8 cellular contexts compared by ENCODE assay signal in the genomic region with DNA sequence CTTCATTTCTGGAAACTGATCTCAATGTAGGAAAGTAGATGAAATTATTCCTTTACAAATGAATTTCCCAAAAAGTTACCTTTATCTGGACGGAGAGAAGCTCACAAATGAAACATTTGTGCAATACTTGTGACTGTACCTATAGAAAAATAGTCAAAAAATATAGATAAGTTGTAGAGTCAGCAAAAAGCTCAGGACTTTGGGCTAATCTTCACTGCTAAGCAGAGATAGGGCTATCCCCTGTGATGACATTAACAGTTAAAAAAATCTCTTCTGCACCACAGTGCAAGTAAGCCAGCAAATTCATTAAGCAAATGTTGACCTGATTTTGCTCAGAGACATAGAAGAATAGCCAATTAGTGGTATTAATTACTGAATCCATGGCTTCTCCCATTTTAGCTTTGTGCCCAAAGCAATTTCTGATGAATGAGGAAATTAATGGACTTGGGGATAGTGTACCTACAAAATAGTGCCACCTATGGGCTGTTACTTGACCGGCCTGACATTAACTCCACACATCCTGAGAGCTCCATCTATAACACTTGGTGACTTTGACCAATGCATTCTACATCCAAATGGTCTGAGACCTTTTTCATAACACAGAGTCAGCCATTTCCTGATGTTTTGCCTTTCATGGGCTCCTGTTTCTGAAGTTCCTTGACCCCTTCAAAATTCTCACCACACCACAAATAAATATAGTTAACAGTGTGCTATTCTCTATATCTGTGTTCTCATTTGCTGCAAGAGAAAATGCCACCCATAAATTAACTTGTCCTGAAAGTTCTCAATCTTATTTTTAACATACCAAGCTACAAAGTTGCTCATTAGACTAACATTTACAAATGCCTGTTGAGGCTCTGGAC.
DNase-seq lines count a peak whose midpoint lies in the region; TF ChIP-seq lines count a peak whose summit lies in the region.

No MANE protein-coding gene starts in this region.

- TF ChIP-seq POLR2A in uterus (IDR thresholded peaks at IDR 0.05): no peak

- no peaks in the 10 kb centered on the region for H3K9me3 ChIP-seq in uterus

- H3K4me3 ChIP-seq in HFF-Myc (replicated peaks; ENCODE audit: low read depth, low read length): no peak overlapping the region
- H3K4me3 ChIP-seq in cardiac fibroblast (replicated peaks in 1 of 2; ENCODE audit: low read depth in 2 of 2, low read length in 2 of 2): no peak overlapping the region
- H3K4me3 ChIP-seq in uterus: no peak overlapping the region

- no peaks in the 10 kb centered on the region for H3K27me3 ChIP-seq in uterus

- no peak overlapping the region for H3K27ac ChIP-seq in uterus

- H3K4me1 ChIP-seq in uterus: no peaks in the 10 kb centered on the region

- peak; percentile 40 for DNase-seq in NCI-H2107 treated with DMSO at 0.1 percent for 48 hours (lab: John Stamatoyannopoulos, UW; ENCODE audit: unreplicated experiment)
- no peak for DNase-seq in NCI-H2107 (lab: John Stamatoyannopoulos, UW)
- DNase-seq in HFF-Myc (ENCODE audit: extremely low read depth, low read depth): peak; percentile 32
- peak; percentile 12 for DNase-seq in NCI-H524 treated with DMSO at 0.1 percent for 48 hours (lab: John Stamatoyannopoulos, UW)
- peak; percentile 62 to 65 for DNase-seq in cardiac fibroblast (ENCODE audit: low read depth in 2 of 2)
- DNase-seq in lung microvascular endothelial cell (ENCODE audit: low read depth in 2 of 2): peak; percentile 61 to 69
- DNase-seq in 8988T: no peak
- DNase-seq in uterus: no peak

- no peaks in the 10 kb centered on the region for H3K36me3 ChIP-seq in uterus

- TF ChIP-seq CTCF in HFF-Myc (IDR thresholded peaks at IDR 0.05; ENCODE audit: low read depth, low read length, missing control alignments): peak; percentile 63
- peak; percentile 71 for TF ChIP-seq CTCF in cardiac fibroblast (IDR thresholded peaks at IDR 0.05; ENCODE audit: low read depth, low read length)
- peak in 2 of 4 experiments; percentile 27 to 29 for TF ChIP-seq CTCF in uterus (IDR thresholded peaks at IDR 0.05)

- intact Hi-C loops in uterus (cut with DNase I; ENCODE audit: low total_unique reads): no loop called here

Comparison
In these comparisons a context has a peak if more than half of its experiments do, and no peak if none do; other contexts are left out.
1. DNase-seq: peak in NCI-H2107 treated with DMSO at 0.1 percent for 48 hours (single experiment), HFF-Myc (single experiment), NCI-H524 treated with DMSO at 0.1 percent for 48 hours (single experiment), cardiac fibroblast (2 of 2) and lung microvascular endothelial cell (2 of 2); none in NCI-H2107 (single experiment), 8988T (single experiment) and uterus (0 of 2).